8 cellular contexts compared by ENCODE assay signal in the genomic region with DNA sequence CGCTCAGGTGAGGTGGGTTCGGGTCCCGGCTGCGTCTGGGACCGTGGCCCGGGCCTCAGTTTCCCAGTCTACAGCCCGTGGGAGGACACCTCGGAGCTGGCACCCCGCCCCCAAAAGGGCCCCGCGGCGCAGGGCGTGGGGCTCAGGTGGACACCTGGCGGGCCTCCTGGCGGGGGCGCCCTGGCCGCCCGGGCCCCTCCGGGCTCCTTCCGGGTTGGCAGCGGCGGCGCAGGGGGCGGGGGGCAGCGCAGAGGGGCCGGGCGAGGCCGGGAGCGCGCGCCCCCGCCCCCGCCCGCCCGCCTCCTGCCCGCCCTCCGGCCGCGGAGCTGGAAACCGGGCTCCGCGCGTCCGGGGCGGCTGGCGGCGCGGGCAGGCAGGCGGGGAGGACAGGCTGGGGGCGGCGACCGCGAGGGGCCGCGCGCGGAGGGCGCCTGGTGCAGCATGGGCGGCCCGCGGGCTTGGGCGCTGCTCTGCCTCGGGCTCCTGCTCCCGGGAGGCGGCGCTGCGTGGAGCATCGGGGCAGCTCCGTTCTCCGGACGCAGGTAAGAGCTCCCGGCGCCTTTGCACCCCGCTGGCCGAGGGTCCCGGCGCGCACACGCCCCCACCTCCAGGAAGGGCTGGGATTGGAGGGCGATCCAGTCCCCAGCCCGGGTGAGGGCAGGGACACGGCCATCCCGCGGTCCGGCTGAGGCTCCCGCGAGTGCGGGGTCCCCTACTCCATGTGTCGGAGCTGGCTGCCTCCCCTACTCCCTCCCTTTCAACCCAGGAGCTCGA. TPM values are rescaled to one million over a fixed set of nuclear protein-coding genes. Genes with fewer than 3 reads are reported as not detected.
A peak's percentile ranks its signal among the peaks of the same experiment; 100 is the strongest.
DNase-seq lines count a peak whose midpoint lies in the region; ATAC-seq and TF ChIP-seq lines count a peak whose summit lies in the region.

TSS of gene EMID1 (plus strand) at position 299 of the 774 bp plus-strand sequence. CDS start at position 442, 143 bp downstream.

- intact Hi-C loops in left cardiac atrium (cut with DNase I): no loop called here

- CTCF ChIA-PET in CD8-positive, alpha-beta memory T cell (lab: Charles Lee): no interaction called here

- no peaks in the 10 kb centered on the region for H3K36me3 ChIP-seq in CD8-positive, alpha-beta memory T cell (ENCODE audit: insufficient read depth, low read length)
- no peaks in the 10 kb centered on the region for H3K36me3 ChIP-seq in GM23338 (ENCODE audit: insufficient read depth)
- H3K36me3 ChIP-seq in rectal smooth muscle tissue (ENCODE audit: control insufficient read depth, insufficient read depth, low read length): no peaks in the 10 kb centered on the region

- no peak within 1 kb of the TSS for H3K9ac ChIP-seq in rectal smooth muscle tissue (ENCODE audit: low read length)

- H3F3A ChIP-seq in GM23338 (replicated peaks; ENCODE audit: low read depth): 0 out of 2 replicates have a peak, but pooled peaks cover 17% of the 10 kb centered on the region

- H3K36me3 Mint-ChIP-seq in CD8-positive, alpha-beta memory T cell: no peaks in the 10 kb centered on the region
- H3K36me3 Mint-ChIP-seq in GM23338 (ENCODE audit: low read depth): no peaks in the 10 kb centered on the region; the same call in 2 of the 3 replicates
- no peaks in the 10 kb centered on the region for H3K36me3 Mint-ChIP-seq in activated T-cell treated with anti-CD3 and anti-CD28 coated beads, Interleukin-2, amount 50 U/mL, for 4 hours (ENCODE audit: insufficient read depth)

- DNase-seq in CD8-positive, alpha-beta memory T cell: peak in 1 of 5 donors; percentile 20
- DNase-seq in GM23338 (ENCODE audit: low spot score) (peak; percentile 67), left cardiac atrium (peak; percentile 43), NCI-H128 (lab: John Stamatoyannopoulos, UW; ENCODE audit: unreplicated experiment) (no peak)
- no peak for DNase-seq in activated T-cell treated with anti-CD3 and anti-CD28 coated beads, Interleukin-2, amount 50 U/mL, for 4 hours

- H3K9me2 ChIP-seq in GM23338 (ENCODE audit: insufficient read depth): no peaks in the 10 kb centered on the region

- no peaks in the 10 kb centered on the region for H3K9me3 Mint-ChIP-seq in CD8-positive, alpha-beta memory T cell
- H3K9me3 Mint-ChIP-seq in GM23338: no peaks in the 10 kb centered on the region
- no peaks in the 10 kb centered on the region for H3K9me3 Mint-ChIP-seq in activated T-cell treated with anti-CD3 and anti-CD28 coated beads, Interleukin-2, amount 50 U/mL, for 4 hours

- ATAC-seq in GM23338 (peak; percentile 50), left cardiac atrium (peak; percentile 48 to 54), HG02759 (IDR thresholded peaks at IDR 0.05; ENCODE audit: unreplicated experiment) (no peak), HG02973 (IDR thresholded peaks at IDR 0.05; ENCODE audit: unreplicated experiment) (no peak)
- ATAC-seq in activated T-cell treated with anti-CD3 and anti-CD28 coated beads, Interleukin-2, amount 50 U/mL, for 4 hours: peak; percentile 53 to 62

- H3K27me3 ChIP-seq in CD8-positive, alpha-beta memory T cell (ENCODE audit: insufficient read depth, low read length, poor library complexity, severe bottlenecking): no peaks in the 10 kb centered on the region
- peaks cover 7% of the 10 kb centered on the region; the same call in 1 of the 2 replicates for H3K27me3 ChIP-seq in GM23338 (ENCODE audit: insufficient read depth)
- peaks cover 3% of the 10 kb centered on the region for H3K27me3 ChIP-seq in rectal smooth muscle tissue (ENCODE audit: control insufficient read depth, insufficient read depth, low read length)

- H3K79me2 ChIP-seq in GM23338 (replicated peaks; ENCODE audit: insufficient read depth): no peaks in the 10 kb centered on the region

- H3K27ac ChIP-seq in CD8-positive, alpha-beta memory T cell (ENCODE audit: low read depth, low read length): peak within 1 kb of the TSS; percentile 43
- no peak within 1 kb of the TSS for H3K27ac ChIP-seq in GM23338 (ENCODE audit: low read depth)
- H3K27ac ChIP-seq in rectal smooth muscle tissue (ENCODE audit: low read depth, low read length): no peak within 1 kb of the TSS

- H3K9me3 ChIP-seq in CD8-positive, alpha-beta memory T cell (ENCODE audit: low read length): no peaks in the 10 kb centered on the region

- peaks cover 17% of the 10 kb centered on the region for H3K4me1 ChIP-seq in CD8-positive, alpha-beta memory T cell (ENCODE audit: insufficient read depth, low read length)
- peaks cover 14% of the 10 kb centered on the region; the same call in 1 of the 2 replicates for H3K4me1 ChIP-seq in GM23338 (ENCODE audit: insufficient read depth)
- H3K4me1 ChIP-seq in rectal smooth muscle tissue (ENCODE audit: control insufficient read depth, insufficient read depth, low read length): no peaks in the 10 kb centered on the region

- H3K4me1 Mint-ChIP-seq in CD8-positive, alpha-beta memory T cell: peaks cover 18 to 44% (median 30%) of the 10 kb centered on the region in 3 donors
- H3K4me1 Mint-ChIP-seq in GM23338: peaks cover 30% of the 10 kb centered on the region
- H3K4me1 Mint-ChIP-seq in activated T-cell treated with anti-CD3 and anti-CD28 coated beads, Interleukin-2, amount 50 U/mL, for 4 hours (ENCODE audit: low read depth): peaks cover 21% of the 10 kb centered on the region

- TF ChIP-seq CTCF in GM23338 (conservative IDR thresholded peaks at IDR 0.05; ENCODE audit: low read depth in 2 of 2): peak in 1 of 2 experiments; percentile 33; a peak in 2 of 4 replicates

- H3K4me2 ChIP-seq in GM23338: peak within 1 kb of the TSS; percentile 77

- H3K27me3 Mint-ChIP-seq in CD8-positive, alpha-beta memory T cell: peaks cover 11 to 19% of the 10 kb centered on the region in 2 donors
- H3K27me3 Mint-ChIP-seq in GM23338 (ENCODE audit: insufficient read depth, low read depth, poor library complexity): peaks cover 25% of the 10 kb centered on the region
- H3K27me3 Mint-ChIP-seq in activated T-cell treated with anti-CD3 and anti-CD28 coated beads, Interleukin-2, amount 50 U/mL, for 4 hours (ENCODE audit: low read depth): peaks cover 31% of the 10 kb centered on the region

- no peaks in the 10 kb centered on the region for H4K20me1 ChIP-seq in GM23338 (replicated peaks; ENCODE audit: insufficient read depth)

- no peak within 1 kb of the TSS for H3K4me3 ChIP-seq in CD8-positive, alpha-beta memory T cell (ENCODE audit: low read length)
- H3K4me3 ChIP-seq in GM23338: peak within 1 kb of the TSS; percentile 78
- peak within 1 kb of the TSS; percentile 74 for H3K4me3 ChIP-seq in rectal smooth muscle tissue (ENCODE audit: low read length)

- peak within 1 kb of the TSS in 4 of 8 donors; percentile 17 to 85 (median 38) for H3K27ac Mint-ChIP-seq in CD8-positive, alpha-beta memory T cell
- H3K27ac Mint-ChIP-seq in GM23338: no peak within 1 kb of the TSS

- peak within 1 kb of the TSS; percentile 97 for H2AFZ ChIP-seq in GM23338

- POLR2A ChIA-PET in CD8-positive, alpha-beta memory T cell (lab: Charles Lee): interaction anchor here (0.5 kb wide), 1 partner anchor 10 kb away, joined by 3 read pairs; no protein-coding TSS in a partner anchor

- H3K4me3 Mint-ChIP-seq in CD8-positive, alpha-beta memory T cell: peak within 1 kb of the TSS; percentile 61 to 86 (median 69)
- peak within 1 kb of the TSS; percentile 83 for H3K4me3 Mint-ChIP-seq in GM23338
- H3K4me3 Mint-ChIP-seq in activated T-cell treated with anti-CD3 and anti-CD28 coated beads, Interleukin-2, amount 50 U/mL, for 4 hours: peak within 1 kb of the TSS; percentile 61

TF ChIP-seq in GM23338, 12 proteins besides CTCF, POLR2A, EP300 and RAD21:
- TF ChIP-seq CREB1 (CRISPR knock-in tag; IDR thresholded peaks at IDR 0.05; ENCODE audit: low read depth) (no peak), ETS1 (IDR thresholded peaks at IDR 0.05) (no peak), POLR2AphosphoS5 (IDR thresholded peaks at IDR 0.05; ENCODE audit: low read depth) (0 out of 2 replicates have a peak, but pooled peaks have one; percentile 33), EZH2phosphoT487 (IDR thresholded peaks at IDR 0.05; ENCODE audit: unreplicated experiment) (no peak), ZNF331 (CRISPR knock-in tag; IDR thresholded peaks at IDR 0.05; ENCODE audit: low read depth) (no peak)
TF ChIP-seq in GM23338: peak in this region for 1.

RNA-seq across cellular contexts. Expression of gene EMID1, which starts in this region (rescaled TPM):
- not detected for total RNA-seq in CD8-positive, alpha-beta memory T cell
- 0.31 TPM for polyA plus RNA-seq in CD8-positive, alpha-beta memory T cell
- total RNA-seq in GM23338 (2014; rRNA removed; shearing (Covaris generic)): 13.2 and 13.4 TPM in 2 replicates
- polyA plus RNA-seq in GM23338 (2016; fragmentation: Nextera tagmentation; extraction: Ambion mirVana): 3.0 and 3.5 TPM in 2 replicates
- total RNA-seq in activated T-cell treated with anti-CD3 and anti-CD28 coated beads, Interleukin-2, amount 50 U/mL, for 4 hours: under 1 TPM in 2 of 3 donors, not detected in 1; 0.20 to 0.22 TPM
- 1 to 10 TPM in 1 of 2 donors, under 1 TPM in 1; 0.52 to 1.8 TPM for total RNA-seq in left cardiac atrium

Comparison
In these comparisons a context has a peak if more than half of its experiments do, and no peak if none do; other contexts are left out.
1. Peak in ATAC-seq in activated T-cell treated with anti-CD3 and anti-CD28 coated beads, Interleukin-2, amount 50 U/mL, for 4 hours; RNA of the gene not detected or under 1 TPM.
2. DNase-seq: peak in GM23338 (single experiment) and left cardiac atrium (single experiment); none in activated T-cell treated with anti-CD3 and anti-CD28 coated beads, Interleukin-2, amount 50 U/mL, for 4 hours (single experiment) and NCI-H128 (single experiment).
3. ATAC-seq: peak in GM23338 (single experiment) and left cardiac atrium (2 of 2); none in HG02759 (single experiment) and HG02973 (single experiment).
4. Peak in every context shown above with its lines, with median percentiles within 50 percentile points of each other: H3K4me3 Mint-ChIP-seq.